Comparison of ENCODE assay signal across 13 cellular contexts in genomic region chr11:63528729-63529278, GRCh38. TPM values are rescaled to one million over a fixed set of nuclear protein-coding genes. Genes with fewer than 3 reads are reported as not detected.
"Had no signal": no experiment of that assay in that cellular context is flagged by ENCODE, and none has a peak within 500 bp of the region (broad histone marks: within the 10 kb centered on the region; RNA-seq: fewer than 3 reads in every experiment).

No MANE protein-coding gene starts in this region.

RNA-seq across cellular contexts. Expression of gene PLAAT4, which starts 7.8 kb away (rescaled TPM):
- total RNA-seq: neural crest cell, smooth muscle cell had no signal

RNA-seq across cellular contexts. Expression of gene LGALS12, which starts 22.9 kb away (rescaled TPM):
- total RNA-seq: activated T-helper 17 cell treated with anti-CD3 and anti-CD28 coated beads, Interleukin-2, amount 50 U/mL, for 72 hours; astrocyte; bronchial epithelial cell; esophagus muscularis mucosa; glomerular endothelial cell; neural crest cell; osteocyte; pulmonary artery endothelial cell; smooth muscle cell had no signal

RNA-seq across cellular contexts. Expression of gene PLAAT2, which starts 34.4 kb away (rescaled TPM):
- total RNA-seq: activated T-helper 17 cell treated with anti-CD3 and anti-CD28 coated beads, Interleukin-2, amount 50 U/mL, for 72 hours; esophagus muscularis mucosa; glomerular endothelial cell; left ventricle myocardium inferior; neural crest cell; osteocyte; pulmonary artery endothelial cell; smooth muscle cell; suprapubic skin; urinary bladder had no signal

RNA-seq across cellular contexts. Expression of gene PLAAT5, which starts 37.8 kb away (rescaled TPM):
- total RNA-seq: bronchial epithelial cell, glomerular endothelial cell, osteocyte, pulmonary artery endothelial cell, right lobe of liver had no signal
